In genomic region chr21:37060296-37060695, GRCh38 we compare ENCODE assay signal across 9 cellular contexts. TPM values are rescaled to one million over a fixed set of nuclear protein-coding genes. Genes with fewer than 3 reads are reported as not detected.
DNase-seq lines count a peak whose midpoint lies in the region; ATAC-seq and TF ChIP-seq lines count a peak whose summit lies in the region.
"Had no signal": no experiment of that assay in that cellular context is flagged by ENCODE, and none has a peak within 500 bp of the region (broad histone marks: within the 10 kb centered on the region; RNA-seq: fewer than 3 reads in every experiment).

No MANE protein-coding gene starts in this region.

- H3K36me3 Mint-ChIP-seq in type B pancreatic cell = no peaks in the 10 kb centered on the region

- H3K27ac ChIP-seq in MM.1S (ENCODE audit: low read length) = no peak overlapping the region

- peaks cover 40% of the 10 kb centered on the region for H3K4me1 Mint-ChIP-seq in type B pancreatic cell (ENCODE audit: unreplicated experiment)

- peak; percentile 20 for TF ChIP-seq CTCF in kidney epithelial cell (IDR thresholded peaks at IDR 0.05; ENCODE audit: insufficient read depth, low read length, poor library complexity, severe bottlenecking)
- TF ChIP-seq CTCF in type B pancreatic cell (conservative IDR thresholded peaks at IDR 0.05) = no peak
- no peak for TF ChIP-seq CTCF in MM.1S (IDR thresholded peaks at IDR 0.05; ENCODE audit: low read length)

- no peaks in the 10 kb centered on the region for H3K9me2 ChIP-seq in MM.1S (replicated peaks; ENCODE audit: insufficient read depth, low read length)

- no peaks in the 10 kb centered on the region for H3K9me3 Mint-ChIP-seq in type B pancreatic cell
- H3K9me3 Mint-ChIP-seq: stimulated activated naive CD8-positive, alpha-beta T cell treated with anti-CD3 and anti-CD28 coated beads, Interleukin-15, Interleukin-2, amounts not matched to agents 100 ng/mL and 50 ng/mL, for 24 hours had no signal

- H2AFZ ChIP-seq in MM.1S (ENCODE audit: low read length) = no peak overlapping the region

- H3K4me3 ChIP-seq in kidney epithelial cell (ENCODE audit: low read depth, low read length) (no peak overlapping the region), MM.1S (ENCODE audit: low read length) (no peak overlapping the region)

- no peaks in the 10 kb centered on the region for H3K36me3 ChIP-seq in kidney epithelial cell (ENCODE audit: control insufficient read depth, insufficient read depth, low read length)
- H3K36me3 ChIP-seq in MM.1S (replicated peaks; ENCODE audit: insufficient read depth, low read length) = no peaks in the 10 kb centered on the region

- no peak for ATAC-seq in HG03442 (IDR thresholded peaks at IDR 0.05; ENCODE audit: unreplicated experiment)

- no peaks in the 10 kb centered on the region for H3K79me2 ChIP-seq in MM.1S (ENCODE audit: low read length)

- peaks cover 5% of the 10 kb centered on the region for H3K27me3 Mint-ChIP-seq in type B pancreatic cell
- H3K27me3 Mint-ChIP-seq: stimulated activated naive CD8-positive, alpha-beta T cell treated with anti-CD3 and anti-CD28 coated beads, Interleukin-15, Interleukin-2, amounts not matched to agents 100 ng/mL and 50 ng/mL, for 24 hours had no signal

- peak overlapping the region; percentile 66 for H3K27ac Mint-ChIP-seq in type B pancreatic cell
- H3K27ac Mint-ChIP-seq: stimulated activated naive CD8-positive, alpha-beta T cell treated with anti-CD3 and anti-CD28 coated beads, Interleukin-15, Interleukin-2, amounts not matched to agents 100 ng/mL and 50 ng/mL, for 24 hours had no signal

- H3K4me3 Mint-ChIP-seq in type B pancreatic cell = peak overlapping the region; percentile 7
- H3K4me3 Mint-ChIP-seq: stimulated activated naive CD8-positive, alpha-beta T cell treated with anti-CD3 and anti-CD28 coated beads, Interleukin-15, Interleukin-2, amounts not matched to agents 100 ng/mL and 50 ng/mL, for 24 hours had no signal

- no peaks in the 10 kb centered on the region for H3K27me3 ChIP-seq in kidney epithelial cell (ENCODE audit: control insufficient read depth, insufficient read depth, low read length)
- H3K27me3 ChIP-seq in MM.1S (replicated peaks; ENCODE audit: insufficient read depth, low read length) = no peaks in the 10 kb centered on the region

- no peaks in the 10 kb centered on the region for H3K4me1 ChIP-seq in MM.1S (ENCODE audit: low read length)

- H3F3A ChIP-seq in MM.1S (ENCODE audit: insufficient read depth, low read length) = no peaks in the 10 kb centered on the region

- no peak overlapping the region for H3K9ac ChIP-seq in MM.1S (ENCODE audit: low read length)

- no peak overlapping the region for H3K4me2 ChIP-seq in MM.1S (ENCODE audit: low read depth, low read length)

- DNase-seq in A172 (ENCODE audit: low spot score) (peak; percentile 96), GOT3 (lab: John Stamatoyannopoulos, UW) (peak; percentile 49), NCI-H226 (peak; percentile 53), astrocyte of the hippocampus (ENCODE audit: low read depth, low spot score) (peak; percentile 94), kidney epithelial cell (ENCODE audit: low read depth) (peak; percentile 97), type B pancreatic cell (ENCODE audit: extremely low spot score, unreplicated experiment) (no peak), MM.1S (no peak)

- H3K9me3 ChIP-seq in MM.1S (replicated peaks; ENCODE audit: insufficient read depth, low read length) = no peaks in the 10 kb centered on the region

- H4K20me1 ChIP-seq in MM.1S (ENCODE audit: insufficient read depth, low read length) = no peaks in the 10 kb centered on the region

RNA-seq across cellular contexts. Expression of gene PIGP, which starts 12.6 kb away (rescaled TPM):
- total RNA-seq in A172 (2014; rRNA removed; shearing (Covaris generic)) = 22.3 and 28.6 TPM in 2 replicates
- 11.4 and 15.9 TPM in 2 replicates for total RNA-seq in kidney epithelial cell
- total RNA-seq in type B pancreatic cell (ENCODE audit: low replicate concordance) = 18.8 and 20.5 TPM in 2 replicates

RNA-seq across cellular contexts. Expression of gene TTC3, which starts 12.8 kb away (rescaled TPM):
- 127 and 147 TPM in 2 replicates for total RNA-seq in A172 (2014; rRNA removed; shearing (Covaris generic))
- total RNA-seq in kidney epithelial cell (126 and 139 TPM in 2 replicates), type B pancreatic cell (ENCODE audit: low replicate concordance) (163 and 203 TPM in 2 replicates)

RNA-seq across cellular contexts. Expression of gene RIPPLY3, which starts 53.8 kb away (rescaled TPM):
- total RNA-seq in A172 (2014; rRNA removed; shearing (Covaris generic)) = 0.43 TPM in 1 of 2 replicates, not detected in the other
- total RNA-seq in kidney epithelial cell = 0.48 and 0.92 TPM in 2 replicates
- total RNA-seq in type B pancreatic cell (ENCODE audit: low replicate concordance) = 0.93 and 3.7 TPM in 2 replicates

Comparison
In these comparisons a context has a peak if more than half of its experiments do, and no peak if none do; other contexts are left out.
1. DNase-seq: peak in A172 (single experiment), GOT3 (single experiment), NCI-H226 (single experiment), astrocyte of the hippocampus (single experiment) and kidney epithelial cell (single experiment); none in type B pancreatic cell (single experiment) and MM.1S (single experiment).